In genomic region chr3:414063-414462, GRCh38 we compare ENCODE assay signal across 10 cellular contexts.
DNase-seq lines count a peak whose midpoint lies in the region; ATAC-seq and TF ChIP-seq lines count a peak whose summit lies in the region.
"Had no signal": no experiment of that assay in that cellular context is flagged by ENCODE, and none has a peak within 500 bp of the region (broad histone marks: within the 10 kb centered on the region; RNA-seq: fewer than 3 reads in every experiment).

No MANE protein-coding gene starts in this region.

- H3K9me3 Mint-ChIP-seq in activated T-cell treated with anti-CD3 and anti-CD28 coated beads, Interleukin-2, amount 50 U/mL, for 4 hours = no peaks in the 10 kb centered on the region

- POLR2A ChIA-PET in SK-N-SH (lab: Yijun Ruan, JAX) = no interaction called here

- H3K36me3 Mint-ChIP-seq in activated T-cell treated with anti-CD3 and anti-CD28 coated beads, Interleukin-2, amount 50 U/mL, for 4 hours (ENCODE audit: insufficient read depth) = no peaks in the 10 kb centered on the region

- DNase-seq in SK-N-SH (no peak), NCI-H1105 (lab: John Stamatoyannopoulos, UW) (peak; percentile 5), cerebellar cortex (ENCODE audit: low spot score) (peak; percentile 46), stromal cell of bone marrow (ENCODE audit: low read depth) (peak; percentile 2), sciatic nerve (ENCODE audit: low spot score) (no peak)
- DNase-seq in activated T-cell treated with anti-CD3 and anti-CD28 coated beads, Interleukin-2, amount 50 U/mL, for 4 hours = no peak
- DNase-seq: sigmoid colon had no signal

- no peaks in the 10 kb centered on the region for H3K79me2 ChIP-seq in SK-N-SH (ENCODE audit: insufficient read depth)

- H3K9me2 ChIP-seq in SK-N-SH = no peaks in the 10 kb centered on the region

- TF ChIP-seq CTCF in SK-N-SH (IDR thresholded peaks at IDR 0.05) = peak; percentile 54

- ATAC-seq in SK-N-SH treated with all-trans-retinoic acid at 6 μM for 48 hours (no peak), sciatic nerve (no peak), HG03571 (IDR thresholded peaks at IDR 0.05; ENCODE audit: unreplicated experiment) (no peak)
- no peak for ATAC-seq in activated T-cell treated with anti-CD3 and anti-CD28 coated beads, Interleukin-2, amount 50 U/mL, for 4 hours

- CTCF ChIA-PET in SK-N-SH (lab: Yijun Ruan, JAX) = interaction anchor here (0.7 to 2.6 kb wide), 10 partner anchors 10 to 487 kb away, joined by 3 to 8 read pairs (median 3); no protein-coding TSS in a partner anchor

- H3K36me3 ChIP-seq in SK-N-SH (replicated peaks in 1 of 2; ENCODE audit: control insufficient read depth in 1 of 2, insufficient read depth in 2 of 2, low read length in 1 of 2) = no peaks in the 10 kb centered on the region
- H3K36me3 ChIP-seq: sigmoid colon had no signal

- no peaks in the 10 kb centered on the region for H3F3A ChIP-seq in SK-N-SH (replicated peaks; ENCODE audit: insufficient read depth)

- H3K9me3 ChIP-seq in SK-N-SH = no peaks in the 10 kb centered on the region; the same call in 1 of the 2 replicates
- H3K9me3 ChIP-seq: sigmoid colon had no signal

- H4K20me1 ChIP-seq in SK-N-SH (ENCODE audit: insufficient read depth) = no peaks in the 10 kb centered on the region

- H3K4me3 Mint-ChIP-seq in activated T-cell treated with anti-CD3 and anti-CD28 coated beads, Interleukin-2, amount 50 U/mL, for 4 hours = no peak overlapping the region
- H3K4me3 Mint-ChIP-seq: central memory CD8-positive, alpha-beta T cell had no signal

- H3K4me1 ChIP-seq in SK-N-SH (ENCODE audit: control insufficient read depth in 1 of 2, insufficient read depth in 2 of 2, low read depth in 1 of 2, low read length in 1 of 2) = no peaks in the 10 kb centered on the region
- H3K4me1 ChIP-seq: sigmoid colon had no signal

- H3K4me3 ChIP-seq in SK-N-SH (ENCODE audit: low read depth in 2 of 2, low read length in 1 of 2) = no peak overlapping the region
- H3K4me3 ChIP-seq: sigmoid colon had no signal

- intact Hi-C loops in sciatic nerve (cut with DNase I) = no loop called here

- H3K4me1 Mint-ChIP-seq in activated T-cell treated with anti-CD3 and anti-CD28 coated beads, Interleukin-2, amount 50 U/mL, for 4 hours (ENCODE audit: low read depth) = no peaks in the 10 kb centered on the region
- H3K4me1 Mint-ChIP-seq: central memory CD8-positive, alpha-beta T cell had no signal

- H3K9ac ChIP-seq in SK-N-SH = no peak overlapping the region

- no peak overlapping the region for H3K4me2 ChIP-seq in SK-N-SH

- TF ChIP-seq EP300 in SK-N-SH (IDR thresholded peaks at IDR 0.05; ENCODE audit: borderline replicate concordance in 1 of 2, low read depth in 1 of 2, low read length in 1 of 2) = no peak

- no peaks in the 10 kb centered on the region for H3K27me3 ChIP-seq in SK-N-SH (ENCODE audit: insufficient read depth)
- H3K27me3 ChIP-seq: sigmoid colon had no signal

- no peak overlapping the region for H2AFZ ChIP-seq in SK-N-SH (ENCODE audit: low read depth)

- H3K27ac ChIP-seq in SK-N-SH (ENCODE audit: low read depth in 2 of 2, low read length in 1 of 2) = no peak overlapping the region
- H3K27ac ChIP-seq: sigmoid colon had no signal

- TF ChIP-seq RAD21 in SK-N-SH (IDR thresholded peaks at IDR 0.05; ENCODE audit: low read length) = peak; percentile 59

- H3K27me3 Mint-ChIP-seq in activated T-cell treated with anti-CD3 and anti-CD28 coated beads, Interleukin-2, amount 50 U/mL, for 4 hours (ENCODE audit: low read depth) = no peaks in the 10 kb centered on the region
- H3K27me3 Mint-ChIP-seq: central memory CD8-positive, alpha-beta T cell had no signal

TF ChIP-seq in SK-N-SH, 30 proteins besides CTCF, POLR2A, EP300 and RAD21:
- peak; percentile 7; the same call in 1 of the 2 replicates for TF ChIP-seq SMC3 (IDR thresholded peaks at IDR 0.05; ENCODE audit: low read depth, low read length)
- TF ChIP-seq EZH2phosphoT487 (IDR thresholded peaks at IDR 0.05; ENCODE audit: borderline replicate concordance, low read depth) = no peak
- TF ChIP-seq, protein P1, sequence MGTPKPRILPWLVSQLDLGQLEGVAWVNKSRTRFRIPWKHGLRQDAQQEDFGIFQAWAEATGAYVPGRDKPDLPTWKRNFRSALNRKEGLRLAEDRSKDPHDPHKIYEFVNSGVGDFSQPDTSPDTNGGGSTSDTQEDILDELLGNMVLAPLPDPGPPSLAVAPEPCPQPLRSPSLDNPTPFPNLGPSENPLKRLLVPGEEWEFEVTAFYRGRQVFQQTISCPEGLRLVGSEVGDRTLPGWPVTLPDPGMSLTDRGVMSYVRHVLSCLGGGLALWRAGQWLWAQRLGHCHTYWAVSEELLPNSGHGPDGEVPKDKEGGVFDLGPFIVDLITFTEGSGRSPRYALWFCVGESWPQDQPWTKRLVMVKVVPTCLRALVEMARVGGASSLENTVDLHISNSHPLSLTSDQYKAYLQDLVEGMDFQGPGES (IDR thresholded peaks at IDR 0.05; ENCODE audit: low read depth, low read length) = no peak
- no peak for TF ChIP-seq PBX3 (IDR thresholded peaks at IDR 0.05)
- TF ChIP-seq RCOR1 (IDR thresholded peaks at IDR 0.05; ENCODE audit: low read length) = no peak
- no peak for TF ChIP-seq NFIC (IDR thresholded peaks at IDR 0.05; ENCODE audit: borderline replicate concordance)

TF ChIP-seq in SK-N-SH treated with all-trans-retinoic acid at 6 μM for 48 hours, 23 proteins besides CTCF, POLR2A, EP300 and RAD21:
- no peak for TF ChIP-seq CSDC2 (CRISPR knock-in tag; IDR thresholded peaks at IDR 0.05)
- no peak for TF ChIP-seq BACH2 (CRISPR knock-in tag; IDR thresholded peaks at IDR 0.05; ENCODE audit: borderline replicate concordance)
- TF ChIP-seq OSR1 (CRISPR knock-in tag; IDR thresholded peaks at IDR 0.05) = no peak
- no peak for TF ChIP-seq GLIS3 (CRISPR knock-in tag; IDR thresholded peaks at IDR 0.05)
- TF ChIP-seq, protein P2, sequence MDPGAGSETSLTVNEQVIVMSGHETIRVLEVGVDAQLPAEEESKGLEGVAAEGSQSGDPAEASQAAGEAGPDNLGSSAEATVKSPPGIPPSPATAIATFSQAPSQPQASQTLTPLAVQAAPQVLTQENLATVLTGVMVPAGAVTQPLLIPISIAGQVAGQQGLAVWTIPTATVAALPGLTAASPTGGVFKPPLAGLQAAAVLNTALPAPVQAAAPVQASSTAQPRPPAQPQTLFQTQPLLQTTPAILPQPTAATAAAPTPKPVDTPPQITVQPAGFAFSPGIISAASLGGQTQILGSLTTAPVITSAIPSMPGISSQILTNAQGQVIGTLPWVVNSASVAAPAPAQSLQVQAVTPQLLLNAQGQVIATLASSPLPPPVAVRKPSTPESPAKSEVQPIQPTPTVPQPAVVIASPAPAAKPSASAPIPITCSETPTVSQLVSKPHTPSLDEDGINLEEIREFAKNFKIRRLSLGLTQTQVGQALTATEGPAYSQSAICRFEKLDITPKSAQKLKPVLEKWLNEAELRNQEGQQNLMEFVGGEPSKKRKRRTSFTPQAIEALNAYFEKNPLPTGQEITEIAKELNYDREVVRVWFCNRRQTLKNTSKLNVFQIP (CRISPR knock-in tag; IDR thresholded peaks at IDR 0.05; ENCODE audit: borderline replicate concordance, low read depth) = no peak
- no peak for TF ChIP-seq ZNF565 (CRISPR knock-in tag; conservative IDR thresholded peaks at IDR 0.05; ENCODE audit: low read depth)
- TF ChIP-seq CREB5 (CRISPR knock-in tag; IDR thresholded peaks at IDR 0.05; ENCODE audit: low read depth) = no peak
- TF ChIP-seq ZFP30 (CRISPR knock-in tag; IDR thresholded peaks at IDR 0.05) = no peak

Comparison
In these comparisons a context has a peak if more than half of its experiments do, and no peak if none do; other contexts are left out.
1. DNase-seq: peak in NCI-H1105 (single experiment), cerebellar cortex (single experiment) and stromal cell of bone marrow (single experiment); none in SK-N-SH (single experiment), sciatic nerve (single experiment) and activated T-cell treated with anti-CD3 and anti-CD28 coated beads, Interleukin-2, amount 50 U/mL, for 4 hours (single experiment).